11 cellular contexts compared by ENCODE assay signal in genomic region chr15:59303641-59304433, GRCh38.
DNase-seq lines count a peak whose midpoint lies in the region; ATAC-seq and TF ChIP-seq lines count a peak whose summit lies in the region.
"Had no signal": no experiment of that assay in that cellular context is flagged by ENCODE, and none has a peak within 500 bp of the region (broad histone marks: within the 10 kb centered on the region; RNA-seq: fewer than 3 reads in every experiment).

No MANE protein-coding gene starts in this region.

- H4K91ac ChIP-seq in mesenchymal stem cell (ENCODE audit: low read length): no peak overlapping the region

- no peaks in the 10 kb centered on the region for H3K9me2 ChIP-seq in SU-DHL-6 (replicated peaks; ENCODE audit: insufficient read depth, low read length)

- peak overlapping the region in 1 of 2 experiments; percentile 54 for H3K4ac ChIP-seq in mesenchymal stem cell (ENCODE audit: low read depth in 1 of 2, low read length in 2 of 2)

- no peak for TF ChIP-seq CTCF in SU-DHL-6 (IDR thresholded peaks at IDR 0.05; ENCODE audit: insufficient read depth, low read length, poor library complexity, severe bottlenecking)

- H3K4me3 ChIP-seq in SU-DHL-6 (ENCODE audit: insufficient read depth, low read length, poor library complexity, severe bottlenecking): peak overlapping the region; percentile 21
- no peak overlapping the region for H3K4me3 ChIP-seq in mesenchymal stem cell (ENCODE audit: insufficient read depth in 1 of 2, low read depth in 1 of 2, low read length in 2 of 2)

- H3K79me2 ChIP-seq in SU-DHL-6 (ENCODE audit: insufficient read depth, low read length): peaks cover 94% of the 10 kb centered on the region

- ATAC-seq in HG02571 (IDR thresholded peaks at IDR 0.05; ENCODE audit: unreplicated experiment): peak; percentile 35
- ATAC-seq: T-cell had no signal

- peak overlapping the region; percentile 57 for H2AK5ac ChIP-seq in mesenchymal stem cell (ENCODE audit: low read length, severe bottlenecking)

- peak overlapping the region in 1 of 2 experiments; percentile 42 for H2BK12ac ChIP-seq in mesenchymal stem cell (ENCODE audit: low read length in 2 of 2)

- H3K9ac ChIP-seq in SU-DHL-6 (ENCODE audit: low read length): peak overlapping the region; percentile 45
- H3K9ac ChIP-seq in mesenchymal stem cell (ENCODE audit: low read length): peak overlapping the region; percentile 77

- peaks cover 65% of the 10 kb centered on the region for H3F3A ChIP-seq in SU-DHL-6 (ENCODE audit: insufficient read depth)

- H3K27me3 ChIP-seq in SU-DHL-6 (ENCODE audit: low read length) (no peaks in the 10 kb centered on the region), mesenchymal stem cell (ENCODE audit: control insufficient read depth in 1 of 2, insufficient read depth in 1 of 2, low read length in 2 of 2) (no peaks in the 10 kb centered on the region)

- no peak overlapping the region for H4K8ac ChIP-seq in mesenchymal stem cell (ENCODE audit: low read length)

- no peak overlapping the region for H2BK120ac ChIP-seq in mesenchymal stem cell (ENCODE audit: low read depth, low read length)

- no peak overlapping the region for H3K23ac ChIP-seq in mesenchymal stem cell (ENCODE audit: low read length in 2 of 2)

- H3K14ac ChIP-seq in mesenchymal stem cell (ENCODE audit: low read length in 2 of 2): no peak overlapping the region

- H3K9me3 ChIP-seq in SU-DHL-6 (ENCODE audit: insufficient read depth, low read length) (no peaks in the 10 kb centered on the region), mesenchymal stem cell (ENCODE audit: control insufficient read depth, low read length) (no peaks in the 10 kb centered on the region)

- peak; percentile 71 for DNase-seq in ELR (ENCODE audit: low read depth)
- DNase-seq in mesenchymal stem cell: no peak
- no peak for DNase-seq in dedifferentiated amniotic fluid mesenchymal stem cell (ENCODE audit: extremely low spot score)
- DNase-seq in stimulated activated CD4-positive, alpha-beta T cell treated with anti-CD3 and anti-CD28 coated beads, Interleukin-2, amount 100 ng/mL, for 24 hours: no peak
- no peak for DNase-seq in HPDE6-E6E7 (ENCODE audit: extremely low spot score)
- DNase-seq in stimulated activated CD4-positive, alpha-beta T cell treated with anti-CD3 and anti-CD28 coated beads, Interleukin-4, amount 100 ng/mL, for 4 hours: no peak
- DNase-seq: aorta; CD4-positive, alpha-beta memory T cell; T-cell had no signal

- peaks cover 26% of the 10 kb centered on the region for H3K4me1 ChIP-seq in mesenchymal stem cell (ENCODE audit: control insufficient read depth, insufficient read depth, low read depth, low read length)

- H2BK15ac ChIP-seq in mesenchymal stem cell (ENCODE audit: low read depth, poor library complexity, severe bottlenecking): no peak overlapping the region

- H3K4me2 ChIP-seq in SU-DHL-6 (ENCODE audit: low read depth, low read length, poor library complexity, severe bottlenecking) (peak overlapping the region; percentile 66), mesenchymal stem cell (ENCODE audit: low read length, poor library complexity, severe bottlenecking) (no peak overlapping the region)

- H3K27ac ChIP-seq in SU-DHL-6 (ENCODE audit: low read depth, low read length) (peak overlapping the region; percentile 76), mesenchymal stem cell (ENCODE audit: low read length, poor library complexity, severe bottlenecking) (no peak overlapping the region)

- H2BK5ac ChIP-seq in mesenchymal stem cell (ENCODE audit: low read depth, low read length, poor library complexity, severe bottlenecking): no peak overlapping the region

- WGBS in mesenchymal stem cell: 84% methylated on average over 16 of the region's 20 CpGs

- H3K36me3 ChIP-seq in SU-DHL-6 (ENCODE audit: low read length): peaks cover 6% of the 10 kb centered on the region; the same call in 1 of the 2 replicates
- peaks cover 0 to 8% of the 10 kb centered on the region in 2 experiments for H3K36me3 ChIP-seq in mesenchymal stem cell (ENCODE audit: control insufficient read depth in 1 of 2, insufficient read depth in 2 of 2, low read depth in 1 of 2, low read length in 2 of 2)

- H3K79me1 ChIP-seq in mesenchymal stem cell (replicated peaks; ENCODE audit: low read length, poor library complexity, severe bottlenecking): peaks cover 16% of the 10 kb centered on the region

- H2AFZ ChIP-seq in SU-DHL-6 (ENCODE audit: low read depth, low read length, severe bottlenecking): no peak overlapping the region
- H2AFZ ChIP-seq in mesenchymal stem cell (ENCODE audit: low read depth, low read length): no peak overlapping the region

- H3K18ac ChIP-seq in mesenchymal stem cell (ENCODE audit: low read depth in 1 of 2, low read length in 2 of 2): no peak overlapping the region

- peaks cover 14% of the 10 kb centered on the region for H4K20me1 ChIP-seq in SU-DHL-6 (ENCODE audit: low read depth, low read length)
